ENCODE assay signal across 1 cellular context in the genomic region with DNA sequence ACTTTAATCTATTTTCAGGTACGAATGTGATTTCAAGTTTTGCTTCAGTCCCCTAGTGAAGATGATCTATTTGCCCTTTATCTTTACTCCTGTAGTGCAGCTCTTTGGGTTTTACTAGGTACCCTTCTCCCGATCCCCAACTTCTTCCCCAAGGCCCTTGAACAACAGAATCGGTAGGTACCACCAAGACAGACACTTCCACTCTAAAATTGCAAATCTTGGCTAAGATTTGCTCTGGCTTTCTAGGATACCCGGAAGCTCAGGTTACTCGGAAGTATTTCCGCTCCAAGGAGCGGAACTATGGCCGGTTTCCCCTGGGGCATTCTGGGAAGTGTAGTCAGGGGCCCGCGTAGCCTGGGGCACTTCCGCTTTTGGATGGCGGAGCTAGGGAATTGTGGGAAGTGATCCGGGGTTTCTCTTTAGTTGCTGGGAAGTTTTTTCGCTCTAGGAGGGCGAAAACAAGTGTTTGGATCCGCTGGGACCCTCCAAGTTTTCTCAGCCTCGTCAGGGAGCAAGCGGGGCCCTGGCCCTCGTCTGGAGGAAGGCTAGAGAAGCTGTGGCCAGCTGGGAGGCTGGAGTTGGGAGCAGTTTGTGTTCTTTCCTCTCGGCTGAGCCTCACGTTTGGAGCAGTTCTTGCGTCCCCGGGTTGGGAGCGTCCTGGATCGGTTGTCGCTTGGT.
TF ChIP-seq lines count a peak whose summit lies in the region.

No MANE protein-coding gene starts in this region.

TF ChIP-seq in K562, 482 proteins besides CTCF, POLR2A, EP300 and RAD21 (continued from another document and continues in another):
- TF ChIP-seq TBL1XR1 (IDR thresholded peaks at IDR 0.05; ENCODE audit: low read length in 2 of 2) (peak in 1 of 2 experiments; percentile 50; a peak in 1 of 4 replicates), XRCC4 (IDR thresholded peaks at IDR 0.05; ENCODE audit: extremely low read depth, insufficient read depth, insufficient read length) (no peak), ZBTB43 (CRISPR knock-in tag; IDR thresholded peaks at IDR 0.05) (no peak), PPARD (CRISPR knock-in tag; IDR thresholded peaks at IDR 0.05) (no peak), ETS1 (conservative IDR thresholded peaks at IDR 0.05; ENCODE audit: control insufficient read depth, low read depth, low read length) (peak; percentile 82; the same call in 1 of the 2 replicates), ZFPM2 (CRISPR knock-in tag; IDR thresholded peaks at IDR 0.05) (no peak), TCF7L2 (IDR thresholded peaks at IDR 0.05; ENCODE audit: low read depth, low read length) (no peak), IRF1 (CRISPR knock-in tag; IDR thresholded peaks at IDR 0.05; ENCODE audit: borderline replicate concordance) (no peak), ZNF253 (CRISPR knock-in tag; conservative IDR thresholded peaks at IDR 0.05) (no peak), ZNF830 (CRISPR knock-in tag; IDR thresholded peaks at IDR 0.05) (no peak), TFAP4 (CRISPR knock-in tag; IDR thresholded peaks at IDR 0.05; ENCODE audit: borderline replicate concordance) (peak; percentile 58; the same call in 1 of the 2 replicates), ZNF282 (CRISPR knock-in tag; IDR thresholded peaks at IDR 0.05) (no peak), LEF1 (IDR thresholded peaks at IDR 0.05) (no peak), CC2D1A (IDR thresholded peaks at IDR 0.05) (no peak), HCFC1 (IDR thresholded peaks at IDR 0.05; ENCODE audit: low read depth, low read length) (peak; percentile 94), NFATC3 (IDR thresholded peaks at IDR 0.05) (0 out of 2 replicates have a peak, but pooled peaks have one; percentile 49), FOXJ3 (CRISPR knock-in tag; IDR thresholded peaks at IDR 0.05) (no peak), CBFB (CRISPR knock-in tag; IDR thresholded peaks at IDR 0.05) (no peak), DACH1 (IDR thresholded peaks at IDR 0.05; ENCODE audit: partially characterized antibody) (no peak), ATF7 (IDR thresholded peaks at IDR 0.05) (peak; percentile 37; the same call in 1 of the 2 replicates), SIRT6 (IDR thresholded peaks at IDR 0.05; ENCODE audit: low read depth, low read length) (no peak), PHB (CRISPR knock-in tag; IDR thresholded peaks at IDR 0.05) (no peak), CEBPG (CRISPR knock-in tag; IDR thresholded peaks at IDR 0.05) (no peak), CEBPG (tag; conservative IDR thresholded peaks at IDR 0.05 in 1 of 2, IDR thresholded peaks at IDR 0.05 in 1 of 2) (no peak), HOXB6 (CRISPR knock-in tag; IDR thresholded peaks at IDR 0.05; ENCODE audit: borderline replicate concordance) (no peak), POLR2G (IDR thresholded peaks at IDR 0.05; ENCODE audit: low read depth, low read length) (peak; percentile 40; the same call in 1 of the 2 replicates), TRIM24 (IDR thresholded peaks at IDR 0.05) (no peak), NRF1 (conservative IDR thresholded peaks at IDR 0.05 in 1 of 2, IDR thresholded peaks at IDR 0.05 in 1 of 2) (no peak), RBM17 (IDR thresholded peaks at IDR 0.05; ENCODE audit: borderline replicate concordance, low read depth, low read length) (no peak), ZEB2 (IDR thresholded peaks at IDR 0.05) (no peak), ZBTB40 (IDR thresholded peaks at IDR 0.05) (peak; percentile 98), ZBTB40 (CRISPR knock-in tag; IDR thresholded peaks at IDR 0.05) (no peak), FOXJ2 (tag; IDR thresholded peaks at IDR 0.05) (peak; percentile 66; the same call in 1 of the 2 replicates), ZNF584 (CRISPR knock-in tag; IDR thresholded peaks at IDR 0.05; ENCODE audit: low read depth) (no peak), YBX1 (IDR thresholded peaks at IDR 0.05) (no peak), RHOXF2B (CRISPR knock-in tag; conservative IDR thresholded peaks at IDR 0.05) (no peak), ADNP (tag; IDR thresholded peaks at IDR 0.05) (no peak), SMARCA4 (IDR thresholded peaks at IDR 0.05) (no peak), DMBX1 (CRISPR knock-in tag; IDR thresholded peaks at IDR 0.05; ENCODE audit: borderline replicate concordance) (peak; percentile 37; the same call in 1 of the 2 replicates), SMC3 (conservative IDR thresholded peaks at IDR 0.05; ENCODE audit: insufficient read depth, low read depth, low read length) (no peak), SPI1 (IDR thresholded peaks at IDR 0.05; ENCODE audit: borderline replicate concordance, low read depth, low read length) (peak; percentile 99), TAF15 (IDR thresholded peaks at IDR 0.05; ENCODE audit: low read depth, low read length) (no peak), MNT (conservative IDR thresholded peaks at IDR 0.05) (peak in 1 of 2 experiments; percentile 35; a peak in 3 of 4 replicates), HDGF (IDR thresholded peaks at IDR 0.05) (no peak), BRCA1 (IDR thresholded peaks at IDR 0.05) (no peak), BRCA1 (CRISPR knock-in tag; IDR thresholded peaks at IDR 0.05) (no peak), TRIM28 (IDR thresholded peaks at IDR 0.05) (no peak), MTA2 (IDR thresholded peaks at IDR 0.05; ENCODE audit: low read depth) (no peak)
- TF ChIP-seq, protein P1, sequence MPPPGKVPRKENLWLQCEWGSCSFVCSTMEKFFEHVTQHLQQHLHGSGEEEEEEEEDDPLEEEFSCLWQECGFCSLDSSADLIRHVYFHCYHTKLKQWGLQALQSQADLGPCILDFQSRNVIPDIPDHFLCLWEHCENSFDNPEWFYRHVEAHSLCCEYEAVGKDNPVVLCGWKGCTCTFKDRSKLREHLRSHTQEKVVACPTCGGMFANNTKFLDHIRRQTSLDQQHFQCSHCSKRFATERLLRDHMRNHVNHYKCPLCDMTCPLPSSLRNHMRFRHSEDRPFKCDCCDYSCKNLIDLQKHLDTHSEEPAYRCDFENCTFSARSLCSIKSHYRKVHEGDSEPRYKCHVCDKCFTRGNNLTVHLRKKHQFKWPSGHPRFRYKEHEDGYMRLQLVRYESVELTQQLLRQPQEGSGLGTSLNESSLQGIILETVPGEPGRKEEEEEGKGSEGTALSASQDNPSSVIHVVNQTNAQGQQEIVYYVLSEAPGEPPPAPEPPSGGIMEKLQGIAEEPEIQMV (tag; conservative IDR thresholded peaks at IDR 0.05; ENCODE audit: low read depth): no peak
